Comparison of ENCODE assay signal across 1 cellular context in the genomic region with DNA sequence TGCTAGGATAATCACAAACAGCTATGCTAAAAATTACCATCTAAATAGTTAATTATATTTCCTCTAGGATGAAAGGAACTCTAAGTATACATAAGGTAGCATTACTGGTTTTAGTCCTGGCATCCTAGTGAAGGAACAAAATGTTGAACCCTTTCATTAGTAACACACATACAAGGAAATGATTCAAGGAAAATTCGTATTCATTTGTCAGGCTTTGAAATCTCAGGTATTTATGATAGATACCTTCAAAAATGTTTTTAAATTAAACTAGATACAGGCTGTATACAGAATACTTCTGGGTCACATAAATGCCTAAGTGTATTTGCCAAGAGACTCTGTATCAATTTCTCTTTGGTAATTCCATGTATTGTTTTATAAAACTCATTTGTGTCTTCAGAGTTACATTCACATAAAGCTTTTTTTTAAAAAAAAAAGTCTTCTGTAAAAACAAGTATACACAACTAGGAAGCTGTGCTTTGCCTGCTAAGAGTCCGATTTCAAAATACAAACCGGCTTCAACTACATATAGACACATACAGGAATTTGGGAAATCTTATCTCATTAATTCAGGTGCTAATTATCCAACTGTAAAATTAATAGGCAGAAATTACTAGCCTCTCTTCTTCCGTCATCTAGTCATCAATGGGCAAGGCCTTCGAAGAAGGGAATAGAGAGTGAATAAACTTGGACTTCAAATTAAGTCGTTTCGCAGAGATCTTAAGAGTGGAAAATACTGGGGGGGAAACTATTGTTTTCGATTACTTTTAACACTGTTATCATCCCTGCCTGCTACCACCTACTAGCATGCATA.
TF ChIP-seq lines count a peak whose summit lies in the region.

No MANE protein-coding gene starts in this region.

TF ChIP-seq in HEK293, 187 proteins besides CTCF, POLR2A, EP300 and RAD21 (continued from another document):
- TF ChIP-seq, protein P1, sequence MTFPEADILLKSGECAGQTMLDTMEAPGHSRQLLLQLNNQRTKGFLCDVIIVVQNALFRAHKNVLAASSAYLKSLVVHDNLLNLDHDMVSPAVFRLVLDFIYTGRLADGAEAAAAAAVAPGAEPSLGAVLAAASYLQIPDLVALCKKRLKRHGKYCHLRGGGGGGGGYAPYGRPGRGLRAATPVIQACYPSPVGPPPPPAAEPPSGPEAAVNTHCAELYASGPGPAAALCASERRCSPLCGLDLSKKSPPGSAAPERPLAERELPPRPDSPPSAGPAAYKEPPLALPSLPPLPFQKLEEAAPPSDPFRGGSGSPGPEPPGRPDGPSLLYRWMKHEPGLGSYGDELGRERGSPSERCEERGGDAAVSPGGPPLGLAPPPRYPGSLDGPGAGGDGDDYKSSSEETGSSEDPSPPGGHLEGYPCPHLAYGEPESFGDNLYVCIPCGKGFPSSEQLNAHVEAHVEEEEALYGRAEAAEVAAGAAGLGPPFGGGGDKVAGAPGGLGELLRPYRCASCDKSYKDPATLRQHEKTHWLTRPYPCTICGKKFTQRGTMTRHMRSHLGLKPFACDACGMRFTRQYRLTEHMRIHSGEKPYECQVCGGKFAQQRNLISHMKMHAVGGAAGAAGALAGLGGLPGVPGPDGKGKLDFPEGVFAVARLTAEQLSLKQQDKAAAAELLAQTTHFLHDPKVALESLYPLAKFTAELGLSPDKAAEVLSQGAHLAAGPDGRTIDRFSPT (tag by site-specific recombination; IDR thresholded peaks at IDR 0.05) = no peak
- TF ChIP-seq ZBTB8A (tag by site-specific recombination; IDR thresholded peaks at IDR 0.05) (no peak), ZNF138 (tag by site-specific recombination; IDR thresholded peaks at IDR 0.05; ENCODE audit: borderline replicate concordance) (no peak), ZNF707 (tag by site-specific recombination; IDR thresholded peaks at IDR 0.05) (no peak)
